ENCODE assay signal across 8 cellular contexts in genomic region chr17:6070280-6070894, GRCh38. TPM values are rescaled to one million over a fixed set of nuclear protein-coding genes. Genes with fewer than 3 reads are reported as not detected.
A peak's percentile ranks its signal among the peaks of the same experiment; 100 is the strongest.
DNase-seq lines count a peak whose midpoint lies in the region; ATAC-seq and TF ChIP-seq lines count a peak whose summit lies in the region.

TSS of gene WSCD1 (plus strand) at chr17:6070379. CDS start at chr17:6080659, 10,280 bp downstream.

- peak within 1 kb of the TSS; percentile 56 to 65 for H3K4me3 ChIP-seq in right atrium auricular region
- peak within 1 kb of the TSS; percentile 72 for H3K4me3 ChIP-seq in psoas muscle

- H3K9me3 ChIP-seq in right atrium auricular region, result no peaks in the 10 kb centered on the region
- H3K9me3 ChIP-seq in psoas muscle, result no peaks in the 10 kb centered on the region

- WGBS in psoas muscle, 3 donors, result 0 to 1% (median 0%) methylated on average over 28 to 94 of the region's 94 CpGs

- H3K27me3 ChIP-seq in right atrium auricular region (no peaks in the 10 kb centered on the region), psoas muscle (ENCODE audit: insufficient read depth in 3 of 3, low read length in 2 of 3) (no peaks in the 10 kb centered on the region)

- DNase-seq in activated CD4-positive, alpha-beta T cell treated with anti-CD3 and anti-CD28 coated beads for 48 hours, result peak; percentile 24
- DNase-seq in activated CD4-positive, alpha-beta T cell treated with anti-CD3 and anti-CD28 coated beads, Interleukin-2, amount 50 U/mL, for 1 hour, result no peak
- no peak for DNase-seq in right atrium auricular region (ENCODE audit: low spot score)
- peak; percentile 44 to 62 for DNase-seq in psoas muscle
- no peak for DNase-seq in SIG-M5 (lab: John Stamatoyannopoulos, UW)
- DNase-seq in NCI-H187 treated with DMSO at 0.1 percent for 48 hours (lab: John Stamatoyannopoulos, UW), result no peak

- no peak for TF ChIP-seq CTCF in right atrium auricular region (IDR thresholded peaks at IDR 0.05)
- no peak for TF ChIP-seq CTCF in psoas muscle (IDR thresholded peaks at IDR 0.05)

- H3K36me3 Mint-ChIP-seq in activated naive CD4-positive, alpha-beta T cell treated with anti-CD3 and anti-CD28 coated beads, Interleukin-2, amount 50 U/mL, for 24 hours, result no peaks in the 10 kb centered on the region

- H3K36me3 ChIP-seq in right atrium auricular region (no peaks in the 10 kb centered on the region), psoas muscle (ENCODE audit: insufficient read depth in 1 of 2, low read depth in 1 of 2) (no peaks in the 10 kb centered on the region)

- intact Hi-C loops in psoas muscle (cut with DNase I), result no loop called here

- peaks cover 13% of the 10 kb centered on the region for H3K4me1 Mint-ChIP-seq in activated naive CD4-positive, alpha-beta T cell treated with anti-CD3 and anti-CD28 coated beads, Interleukin-2, amount 50 U/mL, for 24 hours

- H3K4me1 ChIP-seq in right atrium auricular region (peaks cover 0 to 19% of the 10 kb centered on the region in 2 donors), psoas muscle (peaks cover 12% of the 10 kb centered on the region)

- H3K27ac Mint-ChIP-seq in activated naive CD4-positive, alpha-beta T cell treated with anti-CD3 and anti-CD28 coated beads, Interleukin-2, amount 50 U/mL, for 24 hours, result no peak within 1 kb of the TSS

- peaks cover 42% of the 10 kb centered on the region for H3K27me3 Mint-ChIP-seq in activated naive CD4-positive, alpha-beta T cell treated with anti-CD3 and anti-CD28 coated beads, Interleukin-2, amount 50 U/mL, for 24 hours

- ATAC-seq in psoas muscle, result peak; percentile 37 to 61 (median 48)
- no peak for ATAC-seq in GM18870 (IDR thresholded peaks at IDR 0.05; ENCODE audit: unreplicated experiment)

- H3K27ac ChIP-seq in right atrium auricular region (no peak within 1 kb of the TSS), psoas muscle (peak within 1 kb of the TSS; percentile 36)

- H3K9me3 Mint-ChIP-seq in activated naive CD4-positive, alpha-beta T cell treated with anti-CD3 and anti-CD28 coated beads, Interleukin-2, amount 50 U/mL, for 24 hours, result no peaks in the 10 kb centered on the region

- peak within 1 kb of the TSS; percentile 84 for H3K4me3 Mint-ChIP-seq in activated naive CD4-positive, alpha-beta T cell treated with anti-CD3 and anti-CD28 coated beads, Interleukin-2, amount 50 U/mL, for 24 hours

RNA-seq across cellular contexts. Expression of gene WSCD1, which starts in this region (rescaled TPM):
- total RNA-seq in right atrium auricular region, result 1 to 10 TPM; 1.8 to 5.5 TPM
- total RNA-seq in psoas muscle, result 10 to 100 TPM in 3 of 4 donors, 1 to 10 TPM in 1; 5.2 to 17.5 (median 11.5) TPM
- polyA plus RNA-seq in psoas muscle, result 1 to 10 TPM; 4.1 to 7.1 (median 6.2) TPM

Comparison
In these comparisons a context has a peak if more than half of its experiments do, and no peak if none do; other contexts are left out.
1. DNase-seq: peak in activated CD4-positive, alpha-beta T cell treated with anti-CD3 and anti-CD28 coated beads for 48 hours (single experiment) and psoas muscle (2 of 2); none in activated CD4-positive, alpha-beta T cell treated with anti-CD3 and anti-CD28 coated beads, Interleukin-2, amount 50 U/mL, for 1 hour (single experiment), right atrium auricular region (single experiment), SIG-M5 (single experiment) and NCI-H187 treated with DMSO at 0.1 percent for 48 hours (single experiment).